Comparison of ENCODE assay signal across 12 cellular contexts in the genomic region with DNA sequence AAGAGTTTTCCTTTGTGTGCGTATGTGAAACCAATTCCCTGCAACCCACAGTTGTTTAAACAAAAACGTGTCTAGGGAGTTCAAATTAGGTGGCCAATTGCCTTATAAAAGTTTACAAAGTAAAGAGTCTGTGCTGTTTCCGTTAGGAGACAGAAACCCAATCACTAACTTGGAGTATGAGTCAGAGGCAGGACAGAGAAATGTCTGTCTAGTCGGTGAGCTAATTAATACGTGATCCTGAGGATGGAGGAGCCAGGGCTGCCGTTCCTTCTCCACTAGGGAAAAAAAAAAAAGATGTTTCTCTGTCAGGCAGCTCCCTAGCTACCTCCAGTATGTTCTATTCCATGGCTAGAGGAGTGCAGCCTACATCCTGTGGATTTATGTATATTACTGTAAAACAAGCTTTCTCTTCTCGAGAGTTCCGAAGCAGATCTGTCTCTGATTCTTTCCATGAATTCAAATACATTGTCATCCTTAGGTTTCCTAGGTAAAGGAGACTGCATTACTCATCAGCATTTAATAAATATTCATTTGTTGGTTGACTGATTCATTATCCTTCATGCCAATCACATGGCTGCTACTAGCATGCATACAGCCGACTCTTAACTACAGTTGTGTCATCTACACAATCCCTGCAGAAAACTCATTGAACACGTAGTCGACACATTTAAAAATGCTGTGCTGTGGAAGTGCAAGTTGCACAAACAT.
DNase-seq lines count a peak whose midpoint lies in the region; ATAC-seq, FAIRE-seq and TF ChIP-seq lines count a peak whose summit lies in the region.
"Had no signal": no experiment of that assay in that cellular context is flagged by ENCODE, and none has a peak within 500 bp of the region (broad histone marks: within the 10 kb centered on the region; RNA-seq: fewer than 3 reads in every experiment).

No MANE protein-coding gene starts in this region.

- H3K27me3 ChIP-seq in astrocyte (ENCODE audit: insufficient read depth, low read length) = no peaks in the 10 kb centered on the region
- H3K27me3 ChIP-seq in smooth muscle cell (ENCODE audit: low read depth) = no peaks in the 10 kb centered on the region
- H3K27me3 ChIP-seq in thyroid gland = no peaks in the 10 kb centered on the region
- no peaks in the 10 kb centered on the region for H3K27me3 ChIP-seq in prostate gland (replicated peaks; ENCODE audit: insufficient read depth)

- DNase-seq in HEK293T (ENCODE audit: extremely low spot score) (peak; percentile 10), astrocyte (ENCODE audit: low read depth) (peak; percentile 96), iris pigment epithelial cell (ENCODE audit: low read depth) (peak; percentile 88), smooth muscle cell (lab: John Stamatoyannopoulos, UW; ENCODE audit: unreplicated experiment) (no peak), NOMO-1 treated with dmso at 0.1 percent for 144 hours (lab: John Stamatoyannopoulos, UW; ENCODE audit: unreplicated experiment) (no peak), thyroid gland (no peak), prostate gland (ENCODE audit: low spot score) (no peak)
- DNase-seq: activated CD4-positive, alpha-beta T cell treated with anti-CD3 and anti-CD28 coated beads for 1 hour; cortex of kidney; DND-41; NCI-H2081 treated with DMSO at 0.1 percent for 48 hours had no signal

- peak overlapping the region; percentile 40 for H3K4me3 ChIP-seq in astrocyte (ENCODE audit: insufficient read depth, low read depth, low read length)
- H3K4me3 ChIP-seq in smooth muscle cell = no peak overlapping the region
- H3K4me3 ChIP-seq in thyroid gland (replicated peaks in 1 of 3) = no peak overlapping the region
- H3K4me3 ChIP-seq in prostate gland = no peak overlapping the region

- no peak for FAIRE-seq in astrocyte (lab: Jason Lieb, UNC)

- no peaks in the 10 kb centered on the region for H3K36me3 ChIP-seq in astrocyte (ENCODE audit: insufficient read depth, low read length)
- no peaks in the 10 kb centered on the region for H3K36me3 ChIP-seq in smooth muscle cell (ENCODE audit: low read depth)
- H3K36me3 ChIP-seq in thyroid gland = no peaks in the 10 kb centered on the region
- H3K36me3 ChIP-seq in prostate gland = no peaks in the 10 kb centered on the region

- H3K4me1 Mint-ChIP-seq in astrocyte (ENCODE audit: low read depth, unreplicated experiment) = peaks cover 34% of the 10 kb centered on the region

- peaks cover 2% of the 10 kb centered on the region for H3K9me3 Mint-ChIP-seq in astrocyte (ENCODE audit: unreplicated experiment)

- H3K9me3 ChIP-seq in astrocyte (ENCODE audit: insufficient read depth, low read depth, low read length) (no peaks in the 10 kb centered on the region), smooth muscle cell (replicated peaks; ENCODE audit: low read depth) (no peaks in the 10 kb centered on the region), thyroid gland (no peaks in the 10 kb centered on the region), prostate gland (no peaks in the 10 kb centered on the region)

- H3K4me1 ChIP-seq in astrocyte (ENCODE audit: insufficient read depth, low read length) = peaks cover 18% of the 10 kb centered on the region
- H3K4me1 ChIP-seq in smooth muscle cell (ENCODE audit: low read depth) = peaks cover 3% of the 10 kb centered on the region
- H3K4me1 ChIP-seq in thyroid gland = peaks cover 3 to 7% of the 10 kb centered on the region in 2 donors
- H3K4me1 ChIP-seq in prostate gland (replicated peaks) = no peaks in the 10 kb centered on the region

- intact Hi-C loops in thyroid gland (cut with DNase I) = no loop called here
- intact Hi-C loops in prostate gland (cut with DNase I) = no loop called here

- no peak for ATAC-seq in HG03571 (IDR thresholded peaks at IDR 0.05; ENCODE audit: unreplicated experiment)

- peak overlapping the region; percentile 98 for H3K27ac Mint-ChIP-seq in astrocyte (ENCODE audit: unreplicated experiment)

- CTCF ChIA-PET in HEK293T (lab: Yijun Ruan, JAX) = no interaction called here

- H3F3A ChIP-seq in smooth muscle cell (ENCODE audit: low read depth) = peaks cover 26% of the 10 kb centered on the region

- H3K4me2 ChIP-seq in astrocyte (ENCODE audit: low read length) (peak overlapping the region; percentile 75), smooth muscle cell (peak overlapping the region; percentile 73)

- WGBS in smooth muscle cell (ENCODE audit: low lambda C conversion rate) = 17% methylated on average over 11 of the region's 11 CpGs
- WGBS in thyroid gland, 2 donors = 83 to 84% methylated on average over 11 of the region's 11 CpGs
- 37% methylated on average over 11 of the region's 11 CpGs for WGBS in prostate gland

- POLR2A ChIA-PET in HEK293T (lab: Yijun Ruan, JAX) = no interaction called here

- H3K27ac ChIP-seq in astrocyte (ENCODE audit: low read depth, low read length) = peak overlapping the region; percentile 92
- peak overlapping the region; percentile 90 for H3K27ac ChIP-seq in smooth muscle cell (ENCODE audit: low read depth)
- H3K27ac ChIP-seq in thyroid gland = no peak overlapping the region
- no peak overlapping the region for H3K27ac ChIP-seq in prostate gland

- H2AFZ ChIP-seq in astrocyte (ENCODE audit: low read depth, low read length) (peak overlapping the region; percentile 50), smooth muscle cell (ENCODE audit: low read depth) (no peak overlapping the region)

- peaks cover 1% of the 10 kb centered on the region for H3K36me3 Mint-ChIP-seq in astrocyte (ENCODE audit: low read depth, unreplicated experiment)

- peaks cover 6% of the 10 kb centered on the region for H3K27me3 Mint-ChIP-seq in astrocyte (ENCODE audit: low read depth, unreplicated experiment)

- peak overlapping the region; percentile 22 for H3K4me3 Mint-ChIP-seq in astrocyte (ENCODE audit: unreplicated experiment)

- TF ChIP-seq POLR2A in thyroid gland (IDR thresholded peaks at IDR 0.05) (no peak), prostate gland (IDR thresholded peaks at IDR 0.05) (no peak)

- no peaks in the 10 kb centered on the region for H4K20me1 ChIP-seq in astrocyte (ENCODE audit: insufficient read depth, low read length)
- H4K20me1 ChIP-seq in smooth muscle cell (ENCODE audit: low read depth) = peaks cover under 1% of the 10 kb centered on the region

- H3K79me2 ChIP-seq in astrocyte (ENCODE audit: insufficient read depth, low read length) (no peaks in the 10 kb centered on the region), smooth muscle cell (ENCODE audit: low read depth) (peaks cover 16% of the 10 kb centered on the region)

- H3K9ac ChIP-seq in astrocyte (ENCODE audit: low read length) = peak overlapping the region; percentile 68
- peak overlapping the region; percentile 59 for H3K9ac ChIP-seq in smooth muscle cell (ENCODE audit: low read depth)

- TF ChIP-seq CTCF in astrocyte (IDR thresholded peaks at IDR 0.05; ENCODE audit: insufficient read depth, low read depth, low read length) = no peak
- no peak for TF ChIP-seq CTCF in smooth muscle cell (IDR thresholded peaks at IDR 0.05; ENCODE audit: borderline replicate concordance, insufficient read depth, poor library complexity, severe bottlenecking)
- TF ChIP-seq CTCF in thyroid gland (IDR thresholded peaks at IDR 0.05) = no peak
- no peak for TF ChIP-seq CTCF in prostate gland (IDR thresholded peaks at IDR 0.05)

TF ChIP-seq in HEK293T, 16 proteins besides CTCF, POLR2A, EP300 and RAD21:
- no peak for TF ChIP-seq CTBP1 (IDR thresholded peaks at IDR 0.05; ENCODE audit: borderline replicate concordance)
- TF ChIP-seq LEF1 (IDR thresholded peaks at IDR 0.05; ENCODE audit: borderline replicate concordance) = no peak
- no peak for TF ChIP-seq BHLHE40 (IDR thresholded peaks at IDR 0.05; ENCODE audit: borderline replicate concordance)
- TF ChIP-seq FOXM1 (IDR thresholded peaks at IDR 0.05; ENCODE audit: borderline replicate concordance) = no peak
- no peak for TF ChIP-seq FOXA1 (IDR thresholded peaks at IDR 0.05)
- TF ChIP-seq ZNF384 (IDR thresholded peaks at IDR 0.05) = no peak
- no peak for TF ChIP-seq NFRKB (IDR thresholded peaks at IDR 0.05)
- TF ChIP-seq SUZ12 (IDR thresholded peaks at IDR 0.05) = no peak
- no peak for TF ChIP-seq ARNT (IDR thresholded peaks at IDR 0.05)
- no peak for TF ChIP-seq HDGF (IDR thresholded peaks at IDR 0.05; ENCODE audit: borderline replicate concordance)

Comparison
In these comparisons a context has a peak if more than half of its experiments do, and no peak if none do; other contexts are left out.
1. DNase-seq: peak in HEK293T (single experiment), astrocyte (single experiment) and iris pigment epithelial cell (single experiment); none in smooth muscle cell (single experiment), NOMO-1 treated with dmso at 0.1 percent for 144 hours (single experiment), thyroid gland (0 of 2) and prostate gland (single experiment).
2. H3K27ac ChIP-seq: peak in astrocyte (single experiment) and smooth muscle cell (single experiment); none in thyroid gland (0 of 3) and prostate gland (0 of 2).